1 cellular context compared by ENCODE assay signal in the genomic region with DNA sequence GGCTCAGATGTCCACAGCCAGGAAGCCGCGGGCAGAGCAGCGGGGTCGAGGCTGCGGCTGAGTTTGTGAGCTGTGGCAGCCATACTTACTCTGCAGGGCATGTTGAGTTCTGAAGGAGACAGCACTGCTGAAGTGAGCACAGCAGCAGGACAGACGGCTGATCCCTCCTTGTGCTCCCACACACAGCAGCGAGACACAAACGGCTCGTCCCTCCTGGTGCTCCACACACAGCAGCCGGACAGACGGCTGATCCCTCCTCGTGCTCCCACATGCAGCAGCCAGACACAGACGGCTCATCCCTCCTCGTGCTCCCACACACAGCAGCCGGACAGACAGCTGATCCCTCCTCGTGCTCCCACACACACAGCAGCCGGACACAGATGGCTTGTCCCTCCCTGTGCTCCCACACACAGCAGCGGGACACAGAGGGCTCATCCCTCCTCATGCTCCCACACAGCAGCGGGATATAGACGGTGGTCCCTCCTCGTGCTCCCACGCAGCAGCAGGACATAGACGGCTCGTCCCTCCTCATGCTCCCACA.
TF ChIP-seq lines count a peak whose summit lies in the region.

No MANE protein-coding gene starts in this region.

TF ChIP-seq in K562, 482 proteins besides CTCF, POLR2A, EP300 and RAD21:
- TF ChIP-seq, protein P1, sequence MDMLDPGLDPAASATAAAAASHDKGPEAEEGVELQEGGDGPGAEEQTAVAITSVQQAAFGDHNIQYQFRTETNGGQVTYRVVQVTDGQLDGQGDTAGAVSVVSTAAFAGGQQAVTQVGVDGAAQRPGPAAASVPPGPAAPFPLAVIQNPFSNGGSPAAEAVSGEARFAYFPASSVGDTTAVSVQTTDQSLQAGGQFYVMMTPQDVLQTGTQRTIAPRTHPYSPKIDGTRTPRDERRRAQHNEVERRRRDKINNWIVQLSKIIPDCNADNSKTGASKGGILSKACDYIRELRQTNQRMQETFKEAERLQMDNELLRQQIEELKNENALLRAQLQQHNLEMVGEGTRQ (CRISPR knock-in tag; IDR thresholded peaks at IDR 0.05) = no peak
- no peak for TF ChIP-seq TRIM24 (IDR thresholded peaks at IDR 0.05)
- peak; percentile 72 for TF ChIP-seq ZNF263 (CRISPR knock-in tag; IDR thresholded peaks at IDR 0.05; ENCODE audit: borderline replicate concordance)
